Comparison of ENCODE assay signal across 27 cellular contexts in the genomic region with DNA sequence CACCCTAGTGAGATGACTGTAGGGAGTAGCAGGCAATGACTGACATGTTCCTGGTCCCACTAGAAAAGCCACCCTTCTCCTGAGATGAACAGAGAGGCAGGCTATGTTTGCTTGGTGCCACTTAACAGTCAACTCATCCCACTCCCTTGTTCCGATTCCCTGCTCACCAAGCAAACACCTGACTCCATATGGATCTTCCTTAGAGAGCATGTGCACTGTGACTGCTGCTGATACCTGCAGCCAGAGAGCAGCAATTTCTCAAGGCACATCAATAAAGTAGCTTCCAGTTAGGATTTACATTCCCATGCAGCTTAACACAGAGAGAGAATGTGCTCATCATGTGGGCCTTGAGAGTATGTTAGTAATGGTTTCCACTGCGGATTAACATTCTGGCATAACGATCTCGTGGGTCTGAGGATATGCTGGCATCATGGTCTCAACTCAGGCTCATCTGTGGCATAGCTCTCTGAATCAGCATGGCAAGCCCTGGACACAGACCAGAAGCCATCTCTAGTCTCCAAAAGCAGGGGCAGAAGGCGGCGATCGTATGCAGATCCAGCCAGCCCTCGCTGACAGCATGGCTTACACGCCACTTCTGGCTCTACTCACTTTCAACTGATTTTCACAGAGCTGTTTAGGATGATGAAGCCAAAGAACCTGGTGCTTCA. TPM values are rescaled to one million over a fixed set of nuclear protein-coding genes. Genes with fewer than 3 reads are reported as not detected.
DNase-seq lines count a peak whose midpoint lies in the region; ATAC-seq and TF ChIP-seq lines count a peak whose summit lies in the region.
"Had no signal": no experiment of that assay in that cellular context is flagged by ENCODE, and none has a peak within 500 bp of the region (broad histone marks: within the 10 kb centered on the region; RNA-seq: fewer than 3 reads in every experiment).

No MANE protein-coding gene starts in this region.

- ATAC-seq in activated T-cell treated with anti-CD3 and anti-CD28 coated beads, Interleukin-2, amount 50 U/mL, for 72 hours (replicated peaks in 1 of 2) = no peak
- ATAC-seq: A549; activated naive CD4-positive, alpha-beta T cell treated with anti-CD3 and anti-CD28 coated beads, Interleukin-2, amount 50 U/mL, for 72 hours; activated T-helper 17 cell treated with anti-CD3 and anti-CD28 coated beads, Interleukin-2, amount 50 U/mL, for 72 hours; foreskin keratinocyte; GM12878 had no signal

- TF ChIP-seq POLR2A in stomach (IDR thresholded peaks at IDR 0.05) = no peak

- H3K4me3 ChIP-seq in neutrophil (ENCODE audit: low read depth in 1 of 2, low read length in 1 of 2) (no peak overlapping the region), stomach (no peak overlapping the region), Karpas-422 (ENCODE audit: low read length) (no peak overlapping the region)
- H3K4me3 ChIP-seq: A549, GM12878, ovary, suprapubic skin had no signal

- intact Hi-C loops in stomach (cut with DNase I; ENCODE audit: low total_unique reads) = no loop called here

- H2AFZ ChIP-seq in Karpas-422 (ENCODE audit: low read length) = no peak overlapping the region

- H3K36me3 Mint-ChIP-seq in activated T-cell treated with anti-CD3 and anti-CD28 coated beads, Interleukin-2, amount 50 U/mL, for 24 hours (ENCODE audit: low read depth) = peaks cover 7% of the 10 kb centered on the region
- H3K36me3 Mint-ChIP-seq in activated T-cell treated with anti-CD3 and anti-CD28 coated beads, Interleukin-2, amount 50 U/mL, for 72 hours (ENCODE audit: insufficient read depth in 2 of 2) = peaks cover 2 to 3% of the 10 kb centered on the region in 2 donors
- peaks cover 48% of the 10 kb centered on the region for H3K36me3 Mint-ChIP-seq in brain
- H3K36me3 Mint-ChIP-seq: naive B cell had no signal

- peak overlapping the region; percentile 33 for H3K27ac ChIP-seq in neutrophil
- H3K27ac ChIP-seq in stomach = peak overlapping the region in 3 of 5 donors; percentile 7 to 54 (median 50)
- no peak overlapping the region for H3K27ac ChIP-seq in Karpas-422 (ENCODE audit: low read length)
- H3K27ac ChIP-seq: foreskin keratinocyte, ovary, suprapubic skin had no signal

- H3K4me3 Mint-ChIP-seq in activated T-cell treated with anti-CD3 and anti-CD28 coated beads, Interleukin-2, amount 50 U/mL, for 24 hours = no peak overlapping the region
- H3K4me3 Mint-ChIP-seq in activated T-cell treated with anti-CD3 and anti-CD28 coated beads, Interleukin-2, amount 50 U/mL, for 72 hours = no peak overlapping the region
- H3K4me3 Mint-ChIP-seq in brain = peak overlapping the region in 1 of 5 experiments; percentile 27
- H3K4me3 Mint-ChIP-seq: activated T-helper 17 cell treated with anti-CD3 and anti-CD28 coated beads, Interleukin-2, amount 50 U/mL, for 72 hours; B cell; immature natural killer cell; memory B cell; naive B cell had no signal

- no peaks in the 10 kb centered on the region for H3K9me3 Mint-ChIP-seq in activated T-cell treated with anti-CD3 and anti-CD28 coated beads, Interleukin-2, amount 50 U/mL, for 24 hours
- no peaks in the 10 kb centered on the region for H3K9me3 Mint-ChIP-seq in activated T-cell treated with anti-CD3 and anti-CD28 coated beads, Interleukin-2, amount 50 U/mL, for 72 hours
- peaks cover 0 to 3% (median 0%) of the 10 kb centered on the region in 5 experiments for H3K9me3 Mint-ChIP-seq in brain
- H3K9me3 Mint-ChIP-seq: activated naive CD4-positive, alpha-beta T cell treated with anti-CD3 and anti-CD28 coated beads, Interleukin-2, amount 50 U/mL, for 72 hours; activated T-helper 17 cell treated with anti-CD3 and anti-CD28 coated beads, Interleukin-2, amount 50 U/mL, for 72 hours; immature natural killer cell; memory B cell; naive B cell had no signal

- TF ChIP-seq EP300 in stomach (IDR thresholded peaks at IDR 0.05) = no peak

- H3K9me3 ChIP-seq in neutrophil (no peaks in the 10 kb centered on the region), stomach (no peaks in the 10 kb centered on the region), Karpas-422 (ENCODE audit: low read length) (no peaks in the 10 kb centered on the region)
- H3K9me3 ChIP-seq: A549, ovary, suprapubic skin had no signal

- peaks cover 63% of the 10 kb centered on the region for H3K4me1 Mint-ChIP-seq in activated T-cell treated with anti-CD3 and anti-CD28 coated beads, Interleukin-2, amount 50 U/mL, for 24 hours (ENCODE audit: low read depth)
- H3K4me1 Mint-ChIP-seq in activated T-cell treated with anti-CD3 and anti-CD28 coated beads, Interleukin-2, amount 50 U/mL, for 72 hours (ENCODE audit: low read depth) = peaks cover 48% of the 10 kb centered on the region
- H3K4me1 Mint-ChIP-seq in brain = peaks cover 63% of the 10 kb centered on the region

- no peak for TF ChIP-seq CTCF in brain (conservative IDR thresholded peaks at IDR 0.05)
- TF ChIP-seq CTCF in neutrophil (IDR thresholded peaks at IDR 0.05) = no peak
- TF ChIP-seq CTCF in stomach (IDR thresholded peaks at IDR 0.05) = no peak

- H3K9me2 ChIP-seq in Karpas-422 (replicated peaks; ENCODE audit: insufficient read depth, low read length) = no peaks in the 10 kb centered on the region

- H3K4me1 ChIP-seq in neutrophil (ENCODE audit: control insufficient read depth in 1 of 2, insufficient read depth in 1 of 2, low read depth in 1 of 2, low read length in 1 of 2) (peaks cover 36 to 38% of the 10 kb centered on the region in 2 experiments), stomach (peaks cover 15 to 56% (median 45%) of the 10 kb centered on the region in 4 donors), Karpas-422 (ENCODE audit: low read length) (no peaks in the 10 kb centered on the region)

- H3K9ac ChIP-seq in Karpas-422 (ENCODE audit: low read length) = no peak overlapping the region

- H4K20me1 ChIP-seq in Karpas-422 (ENCODE audit: insufficient read depth, low read depth, low read length) = no peaks in the 10 kb centered on the region

- H3K27me3 ChIP-seq in neutrophil (no peaks in the 10 kb centered on the region), stomach (no peaks in the 10 kb centered on the region), Karpas-422 (ENCODE audit: low read length) (no peaks in the 10 kb centered on the region)
- H3K27me3 ChIP-seq: foreskin keratinocyte, ovary, suprapubic skin had no signal

- WGBS in stomach, 5 donors = 82 to 95% (median 95%) methylated on average over 9 of the region's 9 CpGs

- peak overlapping the region; percentile 56 for H3K27ac Mint-ChIP-seq in activated T-cell treated with anti-CD3 and anti-CD28 coated beads, Interleukin-2, amount 50 U/mL, for 24 hours
- no peak overlapping the region for H3K27ac Mint-ChIP-seq in activated T-cell treated with anti-CD3 and anti-CD28 coated beads, Interleukin-2, amount 50 U/mL, for 72 hours
- H3K27ac Mint-ChIP-seq in brain = peak overlapping the region in 4 of 5 experiments; percentile 52 to 77 (median 70)
- H3K27ac Mint-ChIP-seq: activated naive CD4-positive, alpha-beta T cell treated with anti-CD3 and anti-CD28 coated beads, Interleukin-2, amount 50 U/mL, for 72 hours; B cell; memory B cell; naive B cell had no signal

- H3K79me2 ChIP-seq in Karpas-422 (ENCODE audit: low read length) = no peaks in the 10 kb centered on the region

- no peaks in the 10 kb centered on the region for H3K36me3 ChIP-seq in neutrophil
- no peaks in the 10 kb centered on the region for H3K36me3 ChIP-seq in stomach
- H3K36me3 ChIP-seq in Karpas-422 (ENCODE audit: insufficient read depth, low read length) = no peaks in the 10 kb centered on the region
- H3K36me3 ChIP-seq: ovary, suprapubic skin had no signal

- DNase-seq in activated T-cell treated with anti-CD3 and anti-CD28 coated beads, Interleukin-2, amount 50 U/mL, for 24 hours = no peak
- no peak for DNase-seq in activated T-cell treated with anti-CD3 and anti-CD28 coated beads, Interleukin-2, amount 50 U/mL, for 72 hours
- DNase-seq in stomach = no peak
- no peak for DNase-seq in amygdala (lab: John Stamatoyannopoulos, UW)
- no peak for DNase-seq in effector CD4-positive, alpha-beta T cell
- no peak for DNase-seq in Karpas-422
- DNase-seq: activated CD4-positive, alpha-beta T cell treated with anti-CD3 and anti-CD28 coated beads for 4 hours; COR-L47; effector memory CD4-positive, alpha-beta T cell; foreskin keratinocyte; GOT3; immature natural killer cell; naive B cell; NCI-H1092 treated with DMSO at 0.1 percent for 48 hours; NCI-H1930; NCI-H748 treated with DMSO at 0.1 percent for 48 hours; ovary had no signal

- H3K27me3 Mint-ChIP-seq in activated T-cell treated with anti-CD3 and anti-CD28 coated beads, Interleukin-2, amount 50 U/mL, for 24 hours = no peaks in the 10 kb centered on the region
- no peaks in the 10 kb centered on the region for H3K27me3 Mint-ChIP-seq in activated T-cell treated with anti-CD3 and anti-CD28 coated beads, Interleukin-2, amount 50 U/mL, for 72 hours (ENCODE audit: low read depth)
- no peaks in the 10 kb centered on the region for H3K27me3 Mint-ChIP-seq in brain
- H3K27me3 Mint-ChIP-seq: activated T-helper 17 cell treated with anti-CD3 and anti-CD28 coated beads, Interleukin-2, amount 50 U/mL, for 72 hours; memory B cell had no signal

- no peak overlapping the region for H3K4me2 ChIP-seq in Karpas-422 (ENCODE audit: low read depth, low read length, poor library complexity, severe bottlenecking)
- H3K4me2 ChIP-seq: A549 had no signal

RNA-seq across cellular contexts. Expression of a gene that starts 43.9 kb away (rescaled TPM):
- 10 to 100 TPM; 46.5 to 65.1 TPM for total RNA-seq in activated T-cell treated with anti-CD3 and anti-CD28 coated beads, Interleukin-2, amount 50 U/mL, for 72 hours
- polyA plus RNA-seq in brain (ENCODE audit: insufficient read depth, low read depth, low replicate concordance) = 4.5 TPM
- total RNA-seq in stomach = 100 to 1,000 TPM in 1 of 5 donors, 10 to 100 TPM in 4; 32.4 to 106 (median 64.6) TPM
- polyA plus RNA-seq in stomach = 1 to 10 TPM; 5.2 to 8.7 (median 7.6) TPM
- 0.37 and 1.2 TPM in 2 replicates for total RNA-seq in Karpas-422 (2014; rRNA removed; shearing (Covaris generic); ENCODE audit: low replicate concordance)
- total RNA-seq: OCI-LY7 had no signal

Comparison
In these comparisons a context has a peak if more than half of its experiments do, and no peak if none do; other contexts are left out.
1. RNA of a gene that starts 43.9 kb away (total RNA-seq): 46.5 to 65.1 TPM in activated T-cell treated with anti-CD3 and anti-CD28 coated beads, Interleukin-2, amount 50 U/mL, for 72 hours and 32.4 to 106 TPM in stomach; 0.37 to 1.2 TPM in Karpas-422; every median in the first group is over 10 times any median in the second.